ENCODE assay signal across 14 cellular contexts in genomic region chr18:50320719-50321118, GRCh38. TPM values are rescaled to one million over a fixed set of nuclear protein-coding genes. Genes with fewer than 3 reads are reported as not detected.
DNase-seq lines count a peak whose midpoint lies in the region; ATAC-seq and TF ChIP-seq lines count a peak whose summit lies in the region.
"Had no signal": no experiment of that assay in that cellular context is flagged by ENCODE, and none has a peak within 500 bp of the region (broad histone marks: within the 10 kb centered on the region; RNA-seq: fewer than 3 reads in every experiment).

No MANE protein-coding gene starts in this region.

- no peak overlapping the region for H3K9ac ChIP-seq in BLaER1 treated with 17β-estradiol and CSF1 and Interleukin-3, amounts not matched to agents 10 nM and 100 nM
- no peak overlapping the region for H3K9ac ChIP-seq in OCI-LY3 (ENCODE audit: low read length)

- H3K27ac ChIP-seq in BLaER1 treated with 17β-estradiol and CSF1 and Interleukin-3, amounts not matched to agents 10 nM and 100 nM, result no peak overlapping the region
- no peak overlapping the region for H3K27ac ChIP-seq in OCI-LY3 (ENCODE audit: low read length)
- H3K27ac ChIP-seq: skin epidermis had no signal

- intact Hi-C loops in Right ventricle myocardium superior (cut with DNase I), result no loop called here

- TF ChIP-seq CTCF in OCI-LY3 (IDR thresholded peaks at IDR 0.05; ENCODE audit: low read depth, low read length), result no peak
- TF ChIP-seq CTCF in nephron progenitor cell (IDR thresholded peaks at IDR 0.05), result no peak

- H3K79me2 ChIP-seq in OCI-LY3 (ENCODE audit: low read length), result no peaks in the 10 kb centered on the region

- peaks cover 5 to 31% (median 13%) of the 10 kb centered on the region in 10 experiments; a peak in 19 of 20 replicates for H3K4me1 ChIP-seq in BLaER1 treated with 17β-estradiol and CSF1 and Interleukin-3, amounts not matched to agents 10 nM and 100 nM
- H3K4me1 ChIP-seq in OCI-LY3 (ENCODE audit: low read length), result peaks cover 28% of the 10 kb centered on the region

- no peaks in the 10 kb centered on the region for H3K4me1 Mint-ChIP-seq in nephron progenitor cell
- H3K4me1 Mint-ChIP-seq: endodermal cell had no signal

- no peaks in the 10 kb centered on the region for H3K36me3 Mint-ChIP-seq in nephron progenitor cell (ENCODE audit: low read depth)

- H4K20me1 ChIP-seq in BLaER1 treated with 17β-estradiol and CSF1 and Interleukin-3, amounts not matched to agents 10 nM and 100 nM, result no peaks in the 10 kb centered on the region
- no peaks in the 10 kb centered on the region for H4K20me1 ChIP-seq in OCI-LY3 (ENCODE audit: insufficient read depth, low read length)

- H3K27me3 ChIP-seq in BLaER1 treated with 17β-estradiol and CSF1 and Interleukin-3, amounts not matched to agents 10 nM and 100 nM, result no peaks in the 10 kb centered on the region
- peaks cover 33% of the 10 kb centered on the region for H3K27me3 ChIP-seq in OCI-LY3 (ENCODE audit: low read depth, low read length)

- no peaks in the 10 kb centered on the region for H3K9me3 Mint-ChIP-seq in nephron progenitor cell
- H3K9me3 Mint-ChIP-seq: endodermal cell had no signal

- no peak overlapping the region for H3K4me3 ChIP-seq in BLaER1 treated with 17β-estradiol and CSF1 and Interleukin-3, amounts not matched to agents 10 nM and 100 nM
- H3K4me3 ChIP-seq in OCI-LY3 (ENCODE audit: low read length), result peak overlapping the region; percentile 47
- H3K4me3 ChIP-seq: skin epidermis had no signal

- DNase-seq in Right ventricle myocardium superior (no peak), SIG-M5 treated with dmso at 0.1 percent for 504 hours (lab: John Stamatoyannopoulos, UW; ENCODE audit: unreplicated experiment) (no peak), nephron progenitor cell (no peak)
- DNase-seq: AML-193, endodermal cell, H7, NCI-H2227 treated with DMSO at 0.1 percent for 48 hours, SHP77 had no signal

- H3K36me3 ChIP-seq in BLaER1 treated with 17β-estradiol and CSF1 and Interleukin-3, amounts not matched to agents 10 nM and 100 nM, result no peaks in the 10 kb centered on the region
- no peaks in the 10 kb centered on the region for H3K36me3 ChIP-seq in OCI-LY3 (replicated peaks; ENCODE audit: low read depth, low read length)

- no peak overlapping the region for H3K27ac Mint-ChIP-seq in nephron progenitor cell
- H3K27ac Mint-ChIP-seq: endodermal cell had no signal

- H3K4me2 ChIP-seq in BLaER1 treated with 17β-estradiol and CSF1 and Interleukin-3, amounts not matched to agents 10 nM and 100 nM, result peak overlapping the region; percentile 5 to 77 (median 51); a peak in 17 of 22 replicates
- peak overlapping the region; percentile 63 for H3K4me2 ChIP-seq in OCI-LY3 (ENCODE audit: low read length)

- peaks cover 0 to 10% (median 5%) of the 10 kb centered on the region in 11 experiments; a peak in 7 of 22 replicates for H3K9me3 ChIP-seq in BLaER1 treated with 17β-estradiol and CSF1 and Interleukin-3, amounts not matched to agents 10 nM and 100 nM (replicated peaks in 1 of 11)
- H3K9me3 ChIP-seq in OCI-LY3 (ENCODE audit: insufficient read depth, low read length), result no peaks in the 10 kb centered on the region

- peak overlapping the region; percentile 3; the same call in 1 of the 2 replicates for H2AFZ ChIP-seq in OCI-LY3 (ENCODE audit: low read depth, low read length)

- H3K4me3 Mint-ChIP-seq in nephron progenitor cell, result no peak overlapping the region
- H3K4me3 Mint-ChIP-seq: endodermal cell had no signal

- H3K27me3 Mint-ChIP-seq in nephron progenitor cell (ENCODE audit: low read depth, poor library complexity), result peaks cover 6% of the 10 kb centered on the region

- ATAC-seq in GM18907 (IDR thresholded peaks at IDR 0.05; ENCODE audit: unreplicated experiment), result peak; percentile 73
- peak; percentile 76 for ATAC-seq in HG02885 (IDR thresholded peaks at IDR 0.05; ENCODE audit: poor library complexity, unreplicated experiment)
- ATAC-seq in Right ventricle myocardium superior (ENCODE audit: poor library complexity), result no peak
- no peak for ATAC-seq in GM21723 (IDR thresholded peaks at IDR 0.05; ENCODE audit: unreplicated experiment)

RNA-seq across cellular contexts. Expression of gene CXXC1, which starts 33.2 kb away (rescaled TPM):
- 39.4 TPM for total RNA-seq in Right ventricle myocardium superior

RNA-seq across cellular contexts. Expression of gene MBD1, which starts 39.4 kb away (rescaled TPM):
- 41.2 TPM for total RNA-seq in Right ventricle myocardium superior

RNA-seq across cellular contexts. Expression of gene SKA1, which starts 54.1 kb away (rescaled TPM):
- total RNA-seq in Right ventricle myocardium superior, result 0.65 TPM

RNA-seq across cellular contexts. Expression of gene CFAP53, which starts 54.4 kb away (rescaled TPM):
- total RNA-seq in Right ventricle myocardium superior, result 0.11 TPM
- total RNA-seq: H7 had no signal

Comparison
In these comparisons a context has a peak if more than half of its experiments do, and no peak if none do; other contexts are left out.
1. ATAC-seq: peak in GM18907 (single experiment) and HG02885 (single experiment); none in Right ventricle myocardium superior (single experiment) and GM21723 (single experiment).